22 cellular contexts compared by ENCODE assay signal in genomic region chr14:74538411-74539391, GRCh38.
"Had no signal": no experiment of that assay in that cellular context is flagged by ENCODE, and none has a peak within 500 bp of the region (broad histone marks: within the 10 kb centered on the region; RNA-seq: fewer than 3 reads in every experiment).

No MANE protein-coding gene starts in this region.

- H3K4me3 ChIP-seq: breast epithelium, heart right ventricle, lower lobe of right lung, sigmoid colon, smooth muscle cell, uterus had no signal

- H3K4me2 ChIP-seq: smooth muscle cell had no signal

- ATAC-seq: activated CD8-positive, alpha-beta T cell treated with anti-CD3 and anti-CD28 coated beads, Interleukin-2, amount 10 ng/mL, durations not matched to agents 7 days and 5 days; activated naive CD4-positive, alpha-beta T cell treated with anti-CD3 and anti-CD28 coated beads, Interleukin-2, amount 50 U/mL, for 72 hours; heart right ventricle; left colon; lower lobe of right lung; stimulated activated naive B cell treated with anti-CD40 and anti-IgM and Interleukin-4, amounts not matched to agents 10 μg/mL and 1 μg/mL and 100 μg/mL, for 72 hours had no signal

- H3K4me1 ChIP-seq: breast epithelium, lower lobe of right lung, sigmoid colon, uterus had no signal

- H3K27ac ChIP-seq: epithelial cell of prostate, heart right ventricle, lower lobe of right lung, sigmoid colon, uterus had no signal

- H3K36me3 ChIP-seq: breast epithelium, lower lobe of right lung, sigmoid colon, uterus had no signal

- H3K9me3 ChIP-seq: breast epithelium, heart right ventricle, lower lobe of right lung, sigmoid colon, uterus had no signal

- DNase-seq: activated CD4-positive, alpha-beta T cell treated with anti-CD3 and anti-CD28 coated beads for 1 hour; activated CD4-positive, alpha-beta T cell treated with anti-CD3 and anti-CD28 coated beads, Interleukin-2, amount 50 U/mL, for 1 hour; activated CD8-positive, alpha-beta T cell treated with anti-CD3 and anti-CD28 coated beads, Interleukin-2, amount 10 ng/mL, durations not matched to agents 7 days and 5 days; cortex of kidney; foreskin fibroblast; heart right ventricle; islet precursor cell; left colon; lower lobe of right lung; naive B cell; nucleus accumbens; retina; sigmoid colon; stimulated activated CD4-positive, alpha-beta T cell treated with anti-CD3 and anti-CD28 coated beads, Interleukin-2, amount 100 ng/mL, for 48 hours; stimulated activated CD8-positive, alpha-beta memory T cell treated with anti-CD3 and anti-CD28 coated beads, Interleukin-4, amount 100 ng/mL, for 48 hours; stimulated activated naive B cell treated with anti-CD40 and anti-IgM and Interleukin-4, amounts not matched to agents 10 μg/mL and 1 μg/mL and 100 μg/mL, for 72 hours; T-helper 1 cell; uterus had no signal

- H3K27me3 ChIP-seq: breast epithelium, heart right ventricle, sigmoid colon, uterus had no signal
